In genomic region chr4:105453550-105454201, GRCh38 we compare ENCODE assay signal across 1 cellular context.
TF ChIP-seq lines count a peak whose summit lies in the region.

No MANE protein-coding gene starts in this region.

TF ChIP-seq in GM12878, 131 proteins besides CTCF, POLR2A, EP300 and RAD21 (continued from another document and continues in another):
- TF ChIP-seq ATF2 (IDR thresholded peaks at IDR 0.05; ENCODE audit: low read length) (peak; percentile 38; the same call in 1 of the 2 replicates), SKIL (IDR thresholded peaks at IDR 0.05; ENCODE audit: low read depth, poor library complexity, severe bottlenecking) (peak; percentile 38), EED (IDR thresholded peaks at IDR 0.05; ENCODE audit: low read depth) (no peak), SRF (IDR thresholded peaks at IDR 0.05; ENCODE audit: low read depth in 2 of 2, low read length in 2 of 2) (no peak), ZNF24 (IDR thresholded peaks at IDR 0.05) (peak; percentile 12; the same call in 1 of the 2 replicates), FOXK2 (IDR thresholded peaks at IDR 0.05) (no peak), HCFC1 (IDR thresholded peaks at IDR 0.05; ENCODE audit: low read length) (no peak), RBBP5 (conservative IDR thresholded peaks at IDR 0.05) (no peak), IKZF2 (IDR thresholded peaks at IDR 0.05) (peak; percentile 72 to 77), POU2F2 (IDR thresholded peaks at IDR 0.05; ENCODE audit: borderline replicate concordance, low read depth, low read length) (0 out of 3 replicates have a peak, but pooled peaks have one; percentile 21), SMC3 (IDR thresholded peaks at IDR 0.05; ENCODE audit: borderline replicate concordance, low read length) (peak; percentile 35; the same call in 1 of the 2 replicates), TAF1 (IDR thresholded peaks at IDR 0.05; ENCODE audit: borderline replicate concordance, low read depth, low read length) (no peak), HDAC2 (IDR thresholded peaks at IDR 0.05) (no peak), EGR1 (IDR thresholded peaks at IDR 0.05; ENCODE audit: borderline replicate concordance in 1 of 2, low read depth in 2 of 2, low read length in 2 of 2) (no peak), CEBPZ (IDR thresholded peaks at IDR 0.05; ENCODE audit: low read depth, low read length) (no peak), YY1 (IDR thresholded peaks at IDR 0.05; ENCODE audit: low read depth, low read length) (no peak), MXI1 (IDR thresholded peaks at IDR 0.05; ENCODE audit: low read depth, low read length) (no peak), ZBTB11 (CRISPR knock-in tag; IDR thresholded peaks at IDR 0.05) (no peak), USF1 (IDR thresholded peaks at IDR 0.05; ENCODE audit: borderline replicate concordance, extremely low read length, insufficient read depth, low read depth, low read length) (no peak), PAX5 (IDR thresholded peaks at IDR 0.05; ENCODE audit: borderline replicate concordance, low read depth, low read length) (peak; percentile 93), RAD51 (IDR thresholded peaks at IDR 0.05) (no peak; the same call in 1 of the 2 replicates), ZNF274 (IDR thresholded peaks at IDR 0.05; ENCODE audit: insufficient read depth, insufficient read length) (no peak), TCF12 (IDR thresholded peaks at IDR 0.05; ENCODE audit: low read depth, low read length) (0 out of 2 replicates have a peak, but pooled peaks have one; percentile 43), SREBF2 (IDR thresholded peaks at IDR 0.05; ENCODE audit: low read length) (no peak), YBX1 (IDR thresholded peaks at IDR 0.05) (no peak), BRCA1 (IDR thresholded peaks at IDR 0.05; ENCODE audit: low read depth, low read length) (no peak), PRDM15 (CRISPR knock-in tag; IDR thresholded peaks at IDR 0.05) (no peak), ELK1 (IDR thresholded peaks at IDR 0.05; ENCODE audit: low read depth, low read length) (no peak), ETV6 (conservative IDR thresholded peaks at IDR 0.05 in 1 of 2, IDR thresholded peaks at IDR 0.05 in 1 of 2; ENCODE audit: borderline replicate concordance in 1 of 2, low read depth in 1 of 2) (no peak), MTA2 (IDR thresholded peaks at IDR 0.05; ENCODE audit: low read depth) (peak; percentile 97), MEF2B (IDR thresholded peaks at IDR 0.05; ENCODE audit: partially characterized antibody, poor library complexity, severe bottlenecking) (peak; percentile 86), ZNF687 (IDR thresholded peaks at IDR 0.05) (no peak), CBX5 (IDR thresholded peaks at IDR 0.05; ENCODE audit: low read depth) (no peak; the same call in 1 of the 2 replicates), RB1 (IDR thresholded peaks at IDR 0.05; ENCODE audit: borderline replicate concordance) (0 out of 2 replicates have a peak, but pooled peaks have one; percentile 22), BMI1 (IDR thresholded peaks at IDR 0.05; ENCODE audit: borderline replicate concordance) (peak; percentile 52; the same call in 1 of the 2 replicates), WRNIP1 (IDR thresholded peaks at IDR 0.05; ENCODE audit: borderline replicate concordance, low read depth, low read length) (no peak), SIN3A (IDR thresholded peaks at IDR 0.05; ENCODE audit: low read depth, low read length) (no peak), STAT3 (IDR thresholded peaks at IDR 0.05; ENCODE audit: low read depth, low read length) (no peak), BACH1 (IDR thresholded peaks at IDR 0.05; ENCODE audit: borderline replicate concordance) (peak; percentile 79; the same call in 1 of the 2 replicates), MEF2A (IDR thresholded peaks at IDR 0.05; ENCODE audit: insufficient read depth, low read depth, low read length) (no peak), EZH2 (IDR thresholded peaks at IDR 0.05; ENCODE audit: borderline replicate concordance, control insufficient read depth, low read depth, low read length) (no peak), IKZF1 (conservative IDR thresholded peaks at IDR 0.05) (peak; percentile 75)
